ENCODE assay signal across 24 cellular contexts in genomic region chr6:148037496-148037895, GRCh38.
DNase-seq lines count a peak whose midpoint lies in the region; FAIRE-seq and TF ChIP-seq lines count a peak whose summit lies in the region.
"Had no signal": no experiment of that assay in that cellular context is flagged by ENCODE, and none has a peak within 500 bp of the region (broad histone marks: within the 10 kb centered on the region; RNA-seq: fewer than 3 reads in every experiment).

No MANE protein-coding gene starts in this region.

- DNase-seq in HCEC 1CT (peak; percentile 7), NCI-H146 (lab: John Stamatoyannopoulos, UW) (peak; percentile 76), amniotic stem cell (lab: John Stamatoyannopoulos, UW) (peak; percentile 35), DMS79 treated with DMSO at 0.1 percent for 48 hours (lab: John Stamatoyannopoulos, UW) (no peak), GM10266 (ENCODE audit: extremely low spot score) (no peak)
- DNase-seq in effector CD4-positive, alpha-beta T cell: no peak
- no peak for DNase-seq in stimulated activated CD4-positive, alpha-beta T cell treated with anti-CD3 and anti-CD28 coated beads, Interleukin-1b, Interleukin-23, amount 100 ng/mL, for 48 hours
- DNase-seq: activated CD4-positive, alpha-beta T cell treated with anti-CD3 and anti-CD28 coated beads, Interleukin-2, amount 50 U/mL, for 48 hours; activated gamma-delta T cell; adrenal gland; AML-193; COR-L47; dorsolateral prefrontal cortex; left cardiac atrium; mesenchymal stem cell; naive thymus-derived CD8-positive, alpha-beta T cell; NCI-H2171; NCI-H82; ovary; Peyer's patch; right cardiac atrium had no signal

- no peak for TF ChIP-seq CTCF in GM10266 (IDR thresholded peaks at IDR 0.05; ENCODE audit: control insufficient read depth, insufficient read depth, low read depth, missing control alignments)

- FAIRE-seq in islet of Langerhans (lab: Jason Lieb, UNC): peak; percentile 94
- FAIRE-seq: G401.6, urothelium cell line had no signal

Comparison
In these comparisons a context has a peak if more than half of its experiments do, and no peak if none do; other contexts are left out.
1. DNase-seq: peak in HCEC 1CT (single experiment), NCI-H146 (single experiment) and amniotic stem cell (single experiment); none in effector CD4-positive, alpha-beta T cell (single experiment), DMS79 treated with DMSO at 0.1 percent for 48 hours (single experiment), stimulated activated CD4-positive, alpha-beta T cell treated with anti-CD3 and anti-CD28 coated beads, Interleukin-1b, Interleukin-23, amount 100 ng/mL, for 48 hours (single experiment) and GM10266 (single experiment).